16 cellular contexts compared by ENCODE assay signal in the genomic region with DNA sequence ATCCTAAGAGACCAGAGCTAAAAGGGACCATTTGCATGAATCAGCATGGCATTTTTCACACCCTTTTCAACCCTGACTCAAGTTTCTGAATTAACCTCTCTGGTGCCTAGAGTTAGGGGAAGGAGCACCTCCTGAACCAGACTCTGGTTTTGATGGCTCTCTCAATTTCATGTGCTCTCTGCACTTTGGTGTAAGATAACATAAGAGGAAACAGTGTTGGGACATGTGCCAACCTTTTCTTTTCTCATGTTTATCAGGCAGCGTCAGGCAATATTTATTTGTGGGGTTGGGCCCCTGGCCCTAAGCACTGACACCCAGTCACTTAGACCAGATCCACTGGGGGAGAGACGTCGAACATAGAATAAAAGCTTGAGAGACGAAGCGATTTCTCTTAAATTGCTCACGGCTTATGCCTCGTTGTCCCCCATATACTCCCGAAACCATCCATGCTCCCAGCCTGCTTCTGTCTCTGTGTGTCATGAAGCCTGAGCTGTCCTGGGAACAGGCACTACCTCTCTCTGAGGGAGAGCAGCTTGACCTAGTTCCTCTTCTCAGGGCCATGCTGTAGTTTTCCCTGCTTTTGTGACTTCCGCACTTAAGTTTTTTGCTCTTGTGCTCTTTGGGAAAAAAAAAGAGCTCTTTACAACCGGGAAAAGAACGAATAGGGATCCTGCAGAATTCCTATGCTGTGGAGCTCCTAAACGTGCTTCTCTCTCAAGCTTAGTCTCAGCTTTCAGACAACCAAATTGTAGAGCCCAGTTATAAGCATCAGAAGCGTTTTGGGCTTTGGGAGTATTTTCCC.
DNase-seq lines count a peak whose midpoint lies in the region; ATAC-seq and TF ChIP-seq lines count a peak whose summit lies in the region.
"Had no signal": no experiment of that assay in that cellular context is flagged by ENCODE, and none has a peak within 500 bp of the region (broad histone marks: within the 10 kb centered on the region; RNA-seq: fewer than 3 reads in every experiment).

No MANE protein-coding gene starts in this region.

- POLR2A ChIA-PET in MCF 10A (lab: Yijun Ruan, JAX): interaction anchor here (0.6 to 4.7 kb wide), 13 partner anchors 11 to 191 kb away, joined by 3 to 54 read pairs (median 7); no protein-coding TSS in a partner anchor
- POLR2A ChIA-PET in RWPE1 (lab: Yijun Ruan, JAX; ENCODE audit: low non-redundant PET): no interaction called here
- POLR2A ChIA-PET in CD4-positive, alpha-beta T cell (lab: Charles Lee): interaction anchor here (1.5 kb wide), 1 partner anchor 196 kb away, joined by 3 read pairs; a partner anchor contains a TSS

- no peak overlapping the region for H3K9ac ChIP-seq in subcutaneous abdominal adipose tissue (ENCODE audit: low read length in 5 of 5)

- no peaks in the 10 kb centered on the region for H3K4me1 ChIP-seq in breast epithelium
- peaks cover 3 to 78% (median 58%) of the 10 kb centered on the region in 9 donors for H3K4me1 ChIP-seq in heart right ventricle
- H3K4me1 ChIP-seq in subcutaneous abdominal adipose tissue (ENCODE audit: control insufficient read depth in 5 of 5, insufficient read depth in 5 of 5, low read length in 5 of 5): peaks cover 4 to 49% (median 33%) of the 10 kb centered on the region in 5 donors

- intact Hi-C loops in MCF 10A (cut with micrococcal nuclease): loop anchor here (10.0 kb wide), 1 partner anchor 283 kb away; no protein-coding TSS in a partner anchor
- intact Hi-C loops in breast epithelium (cut with DNase I; ENCODE audit: low total_unique reads): no loop called here
- intact Hi-C loops in heart right ventricle (cut with DNase I): loop anchor here in 4 of 10 donors (5.0 to 10.0 kb wide), 2 partner anchors 195 to 197 kb away; a partner anchor contains a TSS
- intact Hi-C loops in CD4-positive, alpha-beta T cell (cut with DNase I, micrococcal nuclease): no loop called here

- H3K27ac ChIP-seq in breast epithelium (no peak overlapping the region), RWPE1 (peak overlapping the region; percentile 78), heart right ventricle (peak overlapping the region in 9 of 10 donors; percentile 1 to 64 (median 30)), subcutaneous abdominal adipose tissue (ENCODE audit: low read depth, low read length) (peak overlapping the region; percentile 19)
- no peak overlapping the region for H3K27ac ChIP-seq in CD4-positive, alpha-beta T cell (ENCODE audit: low read depth, low read length)
- H3K27ac ChIP-seq: left lung had no signal

- WGBS in heart right ventricle, 2 donors: 53 to 58% methylated on average over 13 of the region's 13 CpGs

- H3K27ac Mint-ChIP-seq in MCF 10A (ENCODE audit: low read depth, unreplicated experiment): peak overlapping the region; percentile 96
- no peak overlapping the region for H3K27ac Mint-ChIP-seq in CD4-positive, alpha-beta T cell
- H3K27ac Mint-ChIP-seq: T-helper 1 cell treated with Interleukin-12 subunit alpha and Interleukin-12 subunit beta and Interleukin-4 antibody, amounts not matched to agents 30 μg/mL and 1 μg/mL, for 36 hours had no signal

- no peaks in the 10 kb centered on the region for H3K27me3 Mint-ChIP-seq in MCF 10A (ENCODE audit: insufficient read depth, unreplicated experiment)
- H3K27me3 Mint-ChIP-seq in CD4-positive, alpha-beta T cell: no peaks in the 10 kb centered on the region

- no peaks in the 10 kb centered on the region for H3K9me3 Mint-ChIP-seq in MCF 10A (ENCODE audit: unreplicated experiment)
- H3K9me3 Mint-ChIP-seq in CD4-positive, alpha-beta T cell: no peaks in the 10 kb centered on the region

- TF ChIP-seq POLR2A in breast epithelium (IDR thresholded peaks at IDR 0.05): no peak

- H3K36me3 Mint-ChIP-seq in MCF 10A (ENCODE audit: insufficient read depth, unreplicated experiment): peaks cover 5% of the 10 kb centered on the region
- H3K36me3 Mint-ChIP-seq in CD4-positive, alpha-beta T cell (ENCODE audit: low read depth): peaks cover 6% of the 10 kb centered on the region

- no peak overlapping the region for H3K4me3 Mint-ChIP-seq in MCF 10A (ENCODE audit: unreplicated experiment)
- H3K4me3 Mint-ChIP-seq in CD4-positive, alpha-beta T cell: no peak overlapping the region
- H3K4me3 Mint-ChIP-seq: T-helper 1 cell treated with Interleukin-12 subunit alpha and Interleukin-12 subunit beta and Interleukin-4 antibody, amounts not matched to agents 30 μg/mL and 1 μg/mL, for 36 hours had no signal

- BruUV-seq in MCF 10A (replicated peaks; lab: Mats Ljungman, UMichigan): no TSS peak

- H3K27me3 ChIP-seq in breast epithelium: no peaks in the 10 kb centered on the region
- no peaks in the 10 kb centered on the region for H3K27me3 ChIP-seq in heart right ventricle
- no peaks in the 10 kb centered on the region for H3K27me3 ChIP-seq in subcutaneous abdominal adipose tissue (ENCODE audit: control insufficient read depth in 5 of 5, insufficient read depth in 4 of 5, low read length in 5 of 5)
- H3K27me3 ChIP-seq in CD4-positive, alpha-beta T cell (ENCODE audit: control insufficient read depth, insufficient read depth, low read length): no peaks in the 10 kb centered on the region
- H3K27me3 ChIP-seq: left lung had no signal

- ATAC-seq in heart right ventricle (peak; percentile 54 to 78 (median 64)), GM19397 (IDR thresholded peaks at IDR 0.05; ENCODE audit: unreplicated experiment) (no peak)
- ATAC-seq in CD4-positive, alpha-beta T cell (ENCODE audit: poor library complexity): no peak
- ATAC-seq: left lung, Panc1 had no signal

- peaks cover 36% of the 10 kb centered on the region for H3K4me1 Mint-ChIP-seq in MCF 10A (ENCODE audit: insufficient read depth, unreplicated experiment)
- H3K4me1 Mint-ChIP-seq in CD4-positive, alpha-beta T cell (ENCODE audit: low read depth): no peaks in the 10 kb centered on the region

- TF ChIP-seq CTCF in MCF 10A (IDR thresholded peaks at IDR 0.05; ENCODE audit: unreplicated experiment) (no peak), breast epithelium (IDR thresholded peaks at IDR 0.05) (no peak), RWPE1 (conservative IDR thresholded peaks at IDR 0.05; ENCODE audit: low read depth) (no peak), heart right ventricle (IDR thresholded peaks at IDR 0.05) (no peak)
- no peak for TF ChIP-seq CTCF in CD4-positive, alpha-beta T cell (IDR thresholded peaks at IDR 0.05)

- CTCF ChIA-PET in MCF 10A (lab: Yijun Ruan, JAX): interaction anchor here (0.6 to 1.6 kb wide), 9 partner anchors 13 to 1615 kb away, joined by 3 to 8 read pairs (median 3); no protein-coding TSS in a partner anchor
- CTCF ChIA-PET in RWPE1 (lab: Yijun Ruan, JAX): interaction anchor here (1.3 kb wide), 1 partner anchor 9 kb away, joined by 4 read pairs; no protein-coding TSS in a partner anchor
- CTCF ChIA-PET in CD4-positive, alpha-beta T cell (lab: Charles Lee): no interaction called here

- DNase-seq in MCF 10A (ENCODE audit: unreplicated experiment) (no peak), breast epithelium (ENCODE audit: low spot score in 2 of 2) (no peak), RWPE1 (ENCODE audit: low spot score) (no peak), heart right ventricle (no peak), NCI-H524 (lab: John Stamatoyannopoulos, UW) (no peak)
- no peak for DNase-seq in CD4-positive, alpha-beta T cell
- DNase-seq: DND-41; effector CD4-positive, alpha-beta T cell; KBM-7; left lung; NCI-H2081; stimulated activated CD8-positive, alpha-beta memory T cell treated with anti-CD3 and anti-CD28 coated beads, Interleukin-4, amount 100 ng/mL, for 48 hours had no signal

- H3K4me3 ChIP-seq in breast epithelium (no peak overlapping the region), heart right ventricle (no peak overlapping the region), subcutaneous abdominal adipose tissue (ENCODE audit: low read depth in 1 of 5, low read length in 5 of 5) (no peak overlapping the region)
- H3K4me3 ChIP-seq: left lung had no signal

- H3K36me3 ChIP-seq in breast epithelium (no peaks in the 10 kb centered on the region), heart right ventricle (peaks cover 0 to 8% (median 0%) of the 10 kb centered on the region in 9 donors), subcutaneous abdominal adipose tissue (ENCODE audit: control insufficient read depth in 5 of 5, insufficient read depth in 5 of 5, low read length in 5 of 5) (no peaks in the 10 kb centered on the region)
- H3K36me3 ChIP-seq: left lung had no signal

- H3K9me3 ChIP-seq in breast epithelium: no peaks in the 10 kb centered on the region
- peaks cover 0 to 1% (median 0%) of the 10 kb centered on the region in 11 donors for H3K9me3 ChIP-seq in heart right ventricle
- no peaks in the 10 kb centered on the region for H3K9me3 ChIP-seq in subcutaneous abdominal adipose tissue (ENCODE audit: control insufficient read depth in 5 of 5, low read length in 5 of 5)
- no peaks in the 10 kb centered on the region for H3K9me3 ChIP-seq in CD4-positive, alpha-beta T cell (ENCODE audit: control insufficient read depth, low read length)
- H3K9me3 ChIP-seq: left lung had no signal

Comparison
In these comparisons a context has a peak if more than half of its experiments do, and no peak if none do; other contexts are left out.
1. H3K27ac ChIP-seq: peak in RWPE1 (single experiment), heart right ventricle (9 of 10) and subcutaneous abdominal adipose tissue (single experiment); none in breast epithelium (0 of 2) and CD4-positive, alpha-beta T cell (single experiment).
2. ATAC-seq: peak in heart right ventricle (8 of 8); none in GM19397 (single experiment) and CD4-positive, alpha-beta T cell (single experiment).